Comparison of ENCODE assay signal across 8 cellular contexts in the genomic region with DNA sequence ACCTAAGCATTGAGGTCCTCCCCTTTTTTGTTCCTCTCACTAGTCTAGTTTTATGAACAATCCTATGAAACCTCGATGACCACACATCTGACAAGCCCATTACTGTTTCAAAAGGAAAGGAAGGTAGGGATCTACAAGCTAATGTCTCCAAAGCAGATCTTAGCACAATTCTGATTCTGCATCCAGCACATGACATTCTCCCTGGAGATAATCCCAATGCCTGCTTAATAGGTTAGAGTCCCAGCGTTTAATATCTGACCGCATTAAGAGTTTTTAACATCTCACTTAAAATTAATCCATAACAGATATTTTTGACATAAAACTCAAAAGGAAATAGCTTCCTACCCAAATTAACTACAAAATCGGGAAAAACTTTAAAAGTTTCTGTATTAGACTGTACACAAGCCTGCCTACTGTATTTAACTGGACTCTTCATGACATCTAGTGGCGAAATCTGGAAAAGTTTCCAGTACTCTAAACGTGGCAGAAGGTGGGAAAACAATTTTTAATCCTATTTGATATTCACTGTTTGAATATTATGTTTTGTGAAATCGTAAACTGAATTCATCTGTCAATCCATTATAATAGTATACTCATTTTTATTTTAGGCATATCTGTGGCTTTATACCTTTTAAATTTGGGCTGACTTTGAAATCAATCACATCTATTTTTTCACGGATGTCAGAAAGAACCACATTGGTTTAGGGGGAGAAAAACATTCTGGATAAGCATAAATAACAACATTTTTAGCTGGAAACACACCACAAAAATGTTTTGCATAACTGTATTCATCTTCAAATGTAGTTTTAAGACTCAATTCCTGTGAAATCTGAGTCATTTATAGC.
DNase-seq lines count a peak whose midpoint lies in the region; ATAC-seq and TF ChIP-seq lines count a peak whose summit lies in the region.

No MANE protein-coding gene starts in this region.

- no peaks in the 10 kb centered on the region for H4K20me1 ChIP-seq in OCI-LY7 (ENCODE audit: insufficient read depth, low read length)

- no peak overlapping the region for H3K27ac ChIP-seq in OCI-LY7 (ENCODE audit: low read depth, low read length, poor library complexity, severe bottlenecking)
- H3K27ac ChIP-seq in naive thymus-derived CD4-positive, alpha-beta T cell (ENCODE audit: low read depth, low read length): no peak overlapping the region

- TF ChIP-seq CTCF in GM12875 (IDR thresholded peaks at IDR 0.05; ENCODE audit: borderline replicate concordance, insufficient read depth, low read depth, low read length) (peak; percentile 29; the same call in 1 of the 2 replicates), OCI-LY7 (conservative IDR thresholded peaks at IDR 0.05; ENCODE audit: low read length) (peak; percentile 74)

- H2AFZ ChIP-seq in OCI-LY7 (ENCODE audit: low read length): no peak overlapping the region

- no peaks in the 10 kb centered on the region for H3K9me3 ChIP-seq in OCI-LY7 (ENCODE audit: low read length)
- no peaks in the 10 kb centered on the region for H3K9me3 ChIP-seq in naive thymus-derived CD4-positive, alpha-beta T cell (ENCODE audit: control insufficient read depth in 2 of 3, low read length in 3 of 3)

- intact Hi-C loops in OCI-LY7 (cut with micrococcal nuclease; ENCODE audit: unreplicated experiment): loop anchor here (10.0 kb wide), 2 partner anchors 1161 to 1341 kb away; no protein-coding TSS in a partner anchor
- intact Hi-C loops in naive thymus-derived CD4-positive, alpha-beta T cell (cut with micrococcal nuclease): loop anchor here in 1 of 2 donors (1.0 kb wide), 1 partner anchor 1342 kb away; no protein-coding TSS in a partner anchor
- intact Hi-C loops in activated CD4-positive, alpha-beta memory T cell treated with anti-CD3 and anti-CD28 coated beads for 36 hours (cut with micrococcal nuclease): loop anchor here (1.0 kb wide), 1 partner anchor 1161 kb away; no protein-coding TSS in a partner anchor

- H3K79me2 ChIP-seq in OCI-LY7 (ENCODE audit: insufficient read depth, low read depth, low read length): no peaks in the 10 kb centered on the region

- H3K9me3 Mint-ChIP-seq in naive thymus-derived CD4-positive, alpha-beta T cell: peaks cover 0 to 8% (median 0%) of the 10 kb centered on the region in 11 donors
- no peaks in the 10 kb centered on the region for H3K9me3 Mint-ChIP-seq in activated CD4-positive, alpha-beta memory T cell treated with anti-CD3 and anti-CD28 coated beads for 36 hours

- DNase-seq in A172 (ENCODE audit: low spot score) (peak; percentile 46), OCI-LY7 (ENCODE audit: low spot score) (peak; percentile 33), epidermal melanocyte (ENCODE audit: insufficient read length, low spot score) (peak; percentile 64)
- peak in 5 of 9 donors; percentile 4 to 35 (median 16) for DNase-seq in naive thymus-derived CD4-positive, alpha-beta T cell
- DNase-seq in stimulated activated CD4-positive, alpha-beta T cell treated with anti-CD3 and anti-CD28 coated beads, Interleukin-2, amount 100 ng/mL, for 24 hours: no peak
- no peak for DNase-seq in activated CD4-positive, alpha-beta memory T cell treated with anti-CD3 and anti-CD28 coated beads for 36 hours

- H3K4me1 Mint-ChIP-seq in naive thymus-derived CD4-positive, alpha-beta T cell: peaks cover 0 to 3% (median 0%) of the 10 kb centered on the region in 7 donors
- H3K4me1 Mint-ChIP-seq in activated CD4-positive, alpha-beta memory T cell treated with anti-CD3 and anti-CD28 coated beads for 36 hours (ENCODE audit: low read depth): no peaks in the 10 kb centered on the region

- no peaks in the 10 kb centered on the region for H3K27me3 ChIP-seq in naive thymus-derived CD4-positive, alpha-beta T cell (ENCODE audit: control insufficient read depth in 2 of 2, insufficient read depth in 2 of 2, low read length in 2 of 2)

- no peak for TF ChIP-seq EP300 in Ishikawa (IDR thresholded peaks at IDR 0.05; ENCODE audit: borderline replicate concordance)

- ATAC-seq in naive thymus-derived CD4-positive, alpha-beta T cell: peak; percentile 52

- H3K36me3 Mint-ChIP-seq in naive thymus-derived CD4-positive, alpha-beta T cell: no peaks in the 10 kb centered on the region
- H3K36me3 Mint-ChIP-seq in activated CD4-positive, alpha-beta memory T cell treated with anti-CD3 and anti-CD28 coated beads for 36 hours: no peaks in the 10 kb centered on the region

- H3K9me2 ChIP-seq in OCI-LY7 (ENCODE audit: insufficient read depth, low read length): no peaks in the 10 kb centered on the region

- POLR2A ChIA-PET in OCI-LY7 (lab: Charles Lee): interaction anchor here (0.9 kb wide), 1 partner anchor 9 kb away, joined by 3 read pairs; no protein-coding TSS in a partner anchor
- POLR2A ChIA-PET in naive thymus-derived CD4-positive, alpha-beta T cell (lab: Charles Lee): no interaction called here
- POLR2A ChIA-PET in activated CD4-positive, alpha-beta memory T cell treated with anti-CD3 and anti-CD28 coated beads for 36 hours (lab: Charles Lee): no interaction called here

- peak; percentile 82 for TF ChIP-seq RAD21 in Ishikawa (IDR thresholded peaks at IDR 0.05; ENCODE audit: low read depth)

- no TSS peak for BruUV-seq in OCI-LY7 (replicated peaks; lab: Mats Ljungman, UMichigan)

- H3K36me3 ChIP-seq in OCI-LY7 (ENCODE audit: insufficient read depth, low read length): no peaks in the 10 kb centered on the region
- H3K36me3 ChIP-seq in naive thymus-derived CD4-positive, alpha-beta T cell (ENCODE audit: control insufficient read depth in 2 of 3, insufficient read depth in 3 of 3, low read length in 3 of 3): no peaks in the 10 kb centered on the region

- CTCF ChIA-PET in OCI-LY7 (lab: Charles Lee; ENCODE audit: unreplicated experiment): no interaction called here
- CTCF ChIA-PET in naive thymus-derived CD4-positive, alpha-beta T cell (lab: Charles Lee): interaction anchor here (0.8 kb wide), 1 partner anchor 138 kb away, joined by 3 read pairs; no protein-coding TSS in a partner anchor
- CTCF ChIA-PET in activated CD4-positive, alpha-beta memory T cell treated with anti-CD3 and anti-CD28 coated beads for 36 hours (lab: Charles Lee): interaction anchor here (0.8 to 2.3 kb wide), 4 partner anchors 22 to 1341 kb away, joined by 3 to 15 read pairs (median 4); no protein-coding TSS in a partner anchor

- H3K4me3 Mint-ChIP-seq in naive thymus-derived CD4-positive, alpha-beta T cell: no peak overlapping the region
- H3K4me3 Mint-ChIP-seq in activated CD4-positive, alpha-beta memory T cell treated with anti-CD3 and anti-CD28 coated beads for 36 hours: no peak overlapping the region

- H3K4me3 ChIP-seq in GM12875 (ENCODE audit: low read depth, low read length) (no peak overlapping the region), OCI-LY7 (ENCODE audit: low read depth, low read length, poor library complexity, severe bottlenecking) (no peak overlapping the region)
- no peak overlapping the region for H3K4me3 ChIP-seq in naive thymus-derived CD4-positive, alpha-beta T cell (ENCODE audit: low read length)

- no peak overlapping the region for H3K4me2 ChIP-seq in OCI-LY7 (ENCODE audit: low read length)

- peaks cover 5 to 53% (median 25%) of the 10 kb centered on the region in 5 donors for H3K27me3 Mint-ChIP-seq in naive thymus-derived CD4-positive, alpha-beta T cell
- peaks cover 18% of the 10 kb centered on the region for H3K27me3 Mint-ChIP-seq in activated CD4-positive, alpha-beta memory T cell treated with anti-CD3 and anti-CD28 coated beads for 36 hours

- H3K4me1 ChIP-seq in OCI-LY7 (ENCODE audit: insufficient read depth, low read length, poor library complexity, severe bottlenecking): no peaks in the 10 kb centered on the region
- H3K4me1 ChIP-seq in naive thymus-derived CD4-positive, alpha-beta T cell (ENCODE audit: control insufficient read depth in 2 of 2, insufficient read depth in 2 of 2, low read length in 2 of 2): no peaks in the 10 kb centered on the region

- no peak overlapping the region for H3K27ac Mint-ChIP-seq in naive thymus-derived CD4-positive, alpha-beta T cell
- H3K27ac Mint-ChIP-seq in activated CD4-positive, alpha-beta memory T cell treated with anti-CD3 and anti-CD28 coated beads for 36 hours: no peak overlapping the region

TF ChIP-seq in Ishikawa, 13 proteins besides CTCF, POLR2A, EP300 and RAD21 (continues in another document):
- TF ChIP-seq TCF12 (IDR thresholded peaks at IDR 0.05; ENCODE audit: low read depth) (no peak), TEAD4 (IDR thresholded peaks at IDR 0.05) (no peak), CEBPB (IDR thresholded peaks at IDR 0.05) (no peak), YY1 (IDR thresholded peaks at IDR 0.05; ENCODE audit: low read depth) (no peak), ZBTB7A (IDR thresholded peaks at IDR 0.05; ENCODE audit: low read depth) (no peak), EGR1 (IDR thresholded peaks at IDR 0.05) (no peak), TAF1 (IDR thresholded peaks at IDR 0.05; ENCODE audit: low read depth) (no peak), NFIC (IDR thresholded peaks at IDR 0.05) (no peak)
- TF ChIP-seq, protein P1, sequence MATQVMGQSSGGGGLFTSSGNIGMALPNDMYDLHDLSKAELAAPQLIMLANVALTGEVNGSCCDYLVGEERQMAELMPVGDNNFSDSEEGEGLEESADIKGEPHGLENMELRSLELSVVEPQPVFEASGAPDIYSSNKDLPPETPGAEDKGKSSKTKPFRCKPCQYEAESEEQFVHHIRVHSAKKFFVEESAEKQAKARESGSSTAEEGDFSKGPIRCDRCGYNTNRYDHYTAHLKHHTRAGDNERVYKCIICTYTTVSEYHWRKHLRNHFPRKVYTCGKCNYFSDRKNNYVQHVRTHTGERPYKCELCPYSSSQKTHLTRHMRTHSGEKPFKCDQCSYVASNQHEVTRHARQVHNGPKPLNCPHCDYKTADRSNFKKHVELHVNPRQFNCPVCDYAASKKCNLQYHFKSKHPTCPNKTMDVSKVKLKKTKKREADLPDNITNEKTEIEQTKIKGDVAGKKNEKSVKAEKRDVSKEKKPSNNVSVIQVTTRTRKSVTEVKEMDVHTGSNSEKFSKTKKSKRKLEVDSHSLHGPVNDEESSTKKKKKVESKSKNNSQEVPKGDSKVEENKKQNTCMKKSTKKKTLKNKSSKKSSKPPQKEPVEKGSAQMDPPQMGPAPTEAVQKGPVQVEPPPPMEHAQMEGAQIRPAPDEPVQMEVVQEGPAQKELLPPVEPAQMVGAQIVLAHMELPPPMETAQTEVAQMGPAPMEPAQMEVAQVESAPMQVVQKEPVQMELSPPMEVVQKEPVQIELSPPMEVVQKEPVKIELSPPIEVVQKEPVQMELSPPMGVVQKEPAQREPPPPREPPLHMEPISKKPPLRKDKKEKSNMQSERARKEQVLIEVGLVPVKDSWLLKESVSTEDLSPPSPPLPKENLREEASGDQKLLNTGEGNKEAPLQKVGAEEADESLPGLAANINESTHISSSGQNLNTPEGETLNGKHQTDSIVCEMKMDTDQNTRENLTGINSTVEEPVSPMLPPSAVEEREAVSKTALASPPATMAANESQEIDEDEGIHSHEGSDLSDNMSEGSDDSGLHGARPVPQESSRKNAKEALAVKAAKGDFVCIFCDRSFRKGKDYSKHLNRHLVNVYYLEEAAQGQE (IDR thresholded peaks at IDR 0.05; ENCODE audit: low read depth): no peak
- TF ChIP-seq, protein P2, sequence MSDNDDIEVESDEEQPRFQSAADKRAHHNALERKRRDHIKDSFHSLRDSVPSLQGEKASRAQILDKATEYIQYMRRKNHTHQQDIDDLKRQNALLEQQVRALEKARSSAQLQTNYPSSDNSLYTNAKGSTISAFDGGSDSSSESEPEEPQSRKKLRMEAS (IDR thresholded peaks at IDR 0.05): no peak

Comparison
In these comparisons a context has a peak if more than half of its experiments do, and no peak if none do; other contexts are left out.
1. DNase-seq: peak in A172 (single experiment), OCI-LY7 (single experiment), epidermal melanocyte (single experiment) and naive thymus-derived CD4-positive, alpha-beta T cell (5 of 9); none in stimulated activated CD4-positive, alpha-beta T cell treated with anti-CD3 and anti-CD28 coated beads, Interleukin-2, amount 100 ng/mL, for 24 hours (0 of 2) and activated CD4-positive, alpha-beta memory T cell treated with anti-CD3 and anti-CD28 coated beads for 36 hours (single experiment).